In genomic region chr12:72677187-72677586, GRCh38 we compare ENCODE assay signal across 21 cellular contexts.
DNase-seq lines count a peak whose midpoint lies in the region; ATAC-seq, FAIRE-seq and TF ChIP-seq lines count a peak whose summit lies in the region.
"Had no signal": no experiment of that assay in that cellular context is flagged by ENCODE, and none has a peak within 500 bp of the region (broad histone marks: within the 10 kb centered on the region; RNA-seq: fewer than 3 reads in every experiment).

No MANE protein-coding gene starts in this region.

- H3K4me1 Mint-ChIP-seq in endodermal cell (peaks cover 30% of the 10 kb centered on the region), Caco-2 (ENCODE audit: low read depth, unreplicated experiment) (no peaks in the 10 kb centered on the region)
- H3K4me1 Mint-ChIP-seq: CD4-positive, alpha-beta memory T cell had no signal

- CTCF ChIA-PET in HepG2 (lab: Yijun Ruan, JAX; ENCODE audit: low intra/inter-chr PET ratio, low total read pairs), result no interaction called here
- CTCF ChIA-PET in Caco-2 (lab: Charles Lee), result no interaction called here

- no peak for TF ChIP-seq RAD21 in liver (IDR thresholded peaks at IDR 0.05)
- TF ChIP-seq RAD21 in HepG2 (CRISPR knock-in tag; IDR thresholded peaks at IDR 0.05), result no peak

- H3K9me3 Mint-ChIP-seq in endodermal cell, result no peaks in the 10 kb centered on the region
- no peaks in the 10 kb centered on the region for H3K9me3 Mint-ChIP-seq in Caco-2 (ENCODE audit: unreplicated experiment)

- no peaks in the 10 kb centered on the region for H3K36me3 ChIP-seq in liver (ENCODE audit: control insufficient read depth in 4 of 4, insufficient read depth in 3 of 4, low read depth in 1 of 4, low read length in 3 of 4)
- H3K36me3 ChIP-seq in HepG2 (replicated peaks in 1 of 2; ENCODE audit: control insufficient read depth in 1 of 2, insufficient read depth in 2 of 2, low read length in 2 of 2), result no peaks in the 10 kb centered on the region
- H3K36me3 ChIP-seq in endodermal cell (ENCODE audit: control insufficient read depth, insufficient read depth, low read length), result no peaks in the 10 kb centered on the region
- no peaks in the 10 kb centered on the region for H3K36me3 ChIP-seq in mesenchymal stem cell (ENCODE audit: control insufficient read depth in 1 of 2, insufficient read depth in 2 of 2, low read depth in 1 of 2, low read length in 2 of 2)
- no peaks in the 10 kb centered on the region for H3K36me3 ChIP-seq in upper lobe of right lung
- no peaks in the 10 kb centered on the region for H3K36me3 ChIP-seq in brain microvascular endothelial cell (replicated peaks)
- no peaks in the 10 kb centered on the region for H3K36me3 ChIP-seq in Caco-2 (ENCODE audit: control insufficient read depth, insufficient read depth, low read length)
- H3K36me3 ChIP-seq: BLaER1 had no signal

- no peak overlapping the region for H2AFZ ChIP-seq in HepG2 (ENCODE audit: low read length)
- no peak overlapping the region for H2AFZ ChIP-seq in mesenchymal stem cell (ENCODE audit: low read depth, low read length)

- no peak overlapping the region for H3K9ac ChIP-seq in liver (ENCODE audit: low read depth in 1 of 2, low read length in 2 of 2)
- no peak overlapping the region for H3K9ac ChIP-seq in HepG2 (ENCODE audit: insufficient read depth, low read depth, low read length)
- H3K9ac ChIP-seq in endodermal cell (ENCODE audit: extremely low read depth, low read length, poor library complexity, severe bottlenecking), result no peak overlapping the region
- no peak overlapping the region for H3K9ac ChIP-seq in mesenchymal stem cell (ENCODE audit: low read length)
- H3K9ac ChIP-seq: BLaER1, SK-N-SH had no signal

- no peak overlapping the region for H2BK120ac ChIP-seq in mesenchymal stem cell (ENCODE audit: low read depth, low read length)

- DNase-seq in HepG2 (ENCODE audit: low spot score), result no peak
- no peak for DNase-seq in endodermal cell
- DNase-seq in mesenchymal stem cell, result peak; percentile 2
- no peak for DNase-seq in upper lobe of right lung
- DNase-seq in brain microvascular endothelial cell, result no peak
- DNase-seq in Caco-2, result no peak
- DNase-seq: CD4-positive, alpha-beta memory T cell; DMS79 treated with DMSO at 0.1 percent for 48 hours; IMR-90; NCI-H1436 treated with DMSO at 0.1 percent for 48 hours; NCI-H2029 treated with DMSO at 0.1 percent for 48 hours; NCI-H510A treated with DMSO at 0.1 percent for 48 hours; NCI-H774; SHP77 treated with DMSO at 0.1 percent for 48 hours; SK-N-SH had no signal

- H2BK15ac ChIP-seq in mesenchymal stem cell (ENCODE audit: low read depth, poor library complexity, severe bottlenecking), result no peak overlapping the region

- in situ Hi-C loops in HepG2 (cut with HindIII; ENCODE audit: extremely low pct_ligation_motif_present, low pct_unique_long_range_greater_than_20kb), result no loop called here
- in situ Hi-C loops in brain microvascular endothelial cell (cut with HindIII; ENCODE audit: low pct_ligation_motif_present, low sequenced_read_pairs), result no loop called here

- no peak overlapping the region for H2BK12ac ChIP-seq in mesenchymal stem cell (ENCODE audit: low read length in 2 of 2)

- H3K4me3 Mint-ChIP-seq in endodermal cell (no peak overlapping the region), Caco-2 (ENCODE audit: unreplicated experiment) (no peak overlapping the region)
- H3K4me3 Mint-ChIP-seq: CD4-positive, alpha-beta memory T cell had no signal

- no peak overlapping the region for H3K4ac ChIP-seq in mesenchymal stem cell (ENCODE audit: low read depth in 1 of 2, low read length in 2 of 2)

- no peak overlapping the region for H3K4me3 ChIP-seq in liver (ENCODE audit: low read depth in 1 of 3, low read length in 3 of 3)
- H3K4me3 ChIP-seq in HepG2 (replicated peaks in 1 of 3; ENCODE audit: insufficient read depth in 1 of 3, low read depth in 2 of 3, low read length in 3 of 3), result no peak overlapping the region
- peak overlapping the region; percentile 21 for H3K4me3 ChIP-seq in endodermal cell (ENCODE audit: low read length)
- no peak overlapping the region for H3K4me3 ChIP-seq in mesenchymal stem cell (ENCODE audit: insufficient read depth in 1 of 2, low read depth in 1 of 2, low read length in 2 of 2)
- no peak overlapping the region for H3K4me3 ChIP-seq in upper lobe of right lung
- H3K4me3 ChIP-seq in brain microvascular endothelial cell (ENCODE audit: low read depth, low read length), result no peak overlapping the region
- H3K4me3 ChIP-seq in Caco-2 (ENCODE audit: low read depth, low read length), result no peak overlapping the region
- H3K4me3 ChIP-seq: A549, BLaER1 had no signal

- H3K27ac Mint-ChIP-seq in endodermal cell (no peak overlapping the region), Caco-2 (ENCODE audit: unreplicated experiment) (no peak overlapping the region)
- H3K27ac Mint-ChIP-seq: CD4-positive, alpha-beta memory T cell had no signal

- H3K23ac ChIP-seq in mesenchymal stem cell (ENCODE audit: low read length in 2 of 2), result no peak overlapping the region

- H3K36me3 Mint-ChIP-seq in endodermal cell (ENCODE audit: low read depth), result no peaks in the 10 kb centered on the region
- H3K36me3 Mint-ChIP-seq in Caco-2 (ENCODE audit: insufficient read depth, unreplicated experiment), result no peaks in the 10 kb centered on the region
- H3K36me3 Mint-ChIP-seq: CD4-positive, alpha-beta memory T cell had no signal

- ATAC-seq in HepG2, result no peak
- peak; percentile 45 for ATAC-seq in upper lobe of right lung
- no peak for ATAC-seq in GM18861 (IDR thresholded peaks at IDR 0.05; ENCODE audit: unreplicated experiment)
- ATAC-seq: A549 had no signal

- no peak for TF ChIP-seq POLR2A in HepG2 (IDR thresholded peaks at IDR 0.05; ENCODE audit: insufficient read depth in 1 of 2, low read depth in 2 of 2, low read length in 2 of 2)

- peaks cover 2 to 16% (median 6%) of the 10 kb centered on the region in 4 donors for H3K4me1 ChIP-seq in liver (ENCODE audit: control insufficient read depth in 4 of 4, insufficient read depth in 4 of 4, low read length in 3 of 4)
- H3K4me1 ChIP-seq in HepG2 (ENCODE audit: insufficient read depth, low read length), result no peaks in the 10 kb centered on the region
- peaks cover 7% of the 10 kb centered on the region for H3K4me1 ChIP-seq in endodermal cell (ENCODE audit: control insufficient read depth, insufficient read depth, low read length)
- no peaks in the 10 kb centered on the region for H3K4me1 ChIP-seq in mesenchymal stem cell (ENCODE audit: control insufficient read depth, insufficient read depth, low read depth, low read length)
- no peaks in the 10 kb centered on the region for H3K4me1 ChIP-seq in upper lobe of right lung
- no peaks in the 10 kb centered on the region for H3K4me1 ChIP-seq in Caco-2
- H3K4me1 ChIP-seq: A549 had no signal

- H3K27me3 ChIP-seq in liver (ENCODE audit: control insufficient read depth in 4 of 4, insufficient read depth in 4 of 4, low read length in 3 of 4) (no peaks in the 10 kb centered on the region), HepG2 (ENCODE audit: control insufficient read depth in 1 of 2, insufficient read depth in 2 of 2, low read length in 2 of 2) (no peaks in the 10 kb centered on the region), endodermal cell (ENCODE audit: control insufficient read depth, insufficient read depth, low read length, poor library complexity, severe bottlenecking) (no peaks in the 10 kb centered on the region), mesenchymal stem cell (ENCODE audit: control insufficient read depth in 1 of 2, insufficient read depth in 1 of 2, low read length in 2 of 2) (no peaks in the 10 kb centered on the region), upper lobe of right lung (no peaks in the 10 kb centered on the region), brain microvascular endothelial cell (replicated peaks) (no peaks in the 10 kb centered on the region), Caco-2 (replicated peaks; ENCODE audit: control insufficient read depth, insufficient read depth, low read length) (no peaks in the 10 kb centered on the region)
- H3K27me3 ChIP-seq: BLaER1 had no signal

- H3K4me2 ChIP-seq in HepG2 (ENCODE audit: low read depth, low read length) (no peak overlapping the region), mesenchymal stem cell (ENCODE audit: low read length, poor library complexity, severe bottlenecking) (no peak overlapping the region)
- H3K4me2 ChIP-seq: A549, BLaER1, SK-N-SH had no signal

- no peaks in the 10 kb centered on the region for H3K79me2 ChIP-seq in HepG2 (ENCODE audit: insufficient read depth, low read length)

- no peak overlapping the region for H4K91ac ChIP-seq in mesenchymal stem cell (ENCODE audit: low read length)

- no peaks in the 10 kb centered on the region for H3K79me1 ChIP-seq in mesenchymal stem cell (replicated peaks; ENCODE audit: low read length, poor library complexity, severe bottlenecking)

- intact Hi-C loops in HepG2 (cut with micrococcal nuclease; ENCODE audit: unreplicated experiment), result no loop called here
- intact Hi-C loops in upper lobe of right lung (cut with DNase I), result no loop called here
- intact Hi-C loops in Caco-2 (cut with micrococcal nuclease; ENCODE audit: unreplicated experiment), result no loop called here

- H3K27me3 Mint-ChIP-seq in endodermal cell (ENCODE audit: insufficient read depth), result no peaks in the 10 kb centered on the region
- H3K27me3 Mint-ChIP-seq in Caco-2 (ENCODE audit: insufficient read depth, unreplicated experiment), result peaks cover 3% of the 10 kb centered on the region
- H3K27me3 Mint-ChIP-seq: CD4-positive, alpha-beta memory T cell had no signal

- no peaks in the 10 kb centered on the region for H4K20me1 ChIP-seq in HepG2 (ENCODE audit: insufficient read depth, low read length)
- H4K20me1 ChIP-seq: BLaER1 had no signal

- no peak for FAIRE-seq in HepG2 (lab: Jason Lieb, UNC)
- FAIRE-seq: A549, D721Med, H54 had no signal

- BruUV-seq in HepG2 (replicated peaks; lab: Mats Ljungman, UMichigan), result no TSS peak
- BruUV-seq in Caco-2 (replicated peaks; lab: Mats Ljungman, UMichigan), result no TSS peak

- H4K8ac ChIP-seq in mesenchymal stem cell (ENCODE audit: low read length), result no peak overlapping the region

- POLR2A ChIA-PET in HepG2 (lab: Yijun Ruan, JAX), result no interaction called here
- POLR2A ChIA-PET in Caco-2 (lab: Charles Lee), result no interaction called here

- no peak overlapping the region for H3K14ac ChIP-seq in mesenchymal stem cell (ENCODE audit: low read length in 2 of 2)

- no peak for TF ChIP-seq CTCF in liver (IDR thresholded peaks at IDR 0.05; ENCODE audit: low read depth, low read length, missing input control)
- no peak for TF ChIP-seq CTCF in HepG2 (CRISPR knock-in tag; IDR thresholded peaks at IDR 0.05)
- no peak for TF ChIP-seq CTCF in endodermal cell (conservative IDR thresholded peaks at IDR 0.05)
- no peak for TF ChIP-seq CTCF in upper lobe of right lung (IDR thresholded peaks at IDR 0.05)
- TF ChIP-seq CTCF in brain microvascular endothelial cell (IDR thresholded peaks at IDR 0.05; ENCODE audit: low read depth, low read length, missing control alignments), result no peak
- no peak for TF ChIP-seq CTCF in Caco-2 (IDR thresholded peaks at IDR 0.05; ENCODE audit: insufficient read depth in 1 of 2, low read depth in 1 of 2, low read length in 1 of 2, severe bottlenecking in 1 of 2, unreplicated experiment in 1 of 2)

- no peak overlapping the region for H2AK5ac ChIP-seq in mesenchymal stem cell (ENCODE audit: low read length, severe bottlenecking)

- H2BK5ac ChIP-seq in mesenchymal stem cell (ENCODE audit: low read depth, low read length, poor library complexity, severe bottlenecking), result no peak overlapping the region

- no peak overlapping the region for H3K18ac ChIP-seq in mesenchymal stem cell (ENCODE audit: low read depth in 1 of 2, low read length in 2 of 2)

- H3K27ac ChIP-seq in liver (ENCODE audit: low read depth in 1 of 2, low read length in 2 of 2) (no peak overlapping the region), HepG2 (ENCODE audit: extremely low read length, insufficient read depth, low read length) (no peak overlapping the region), endodermal cell (ENCODE audit: low read depth, low read length) (no peak overlapping the region), mesenchymal stem cell (ENCODE audit: low read length, poor library complexity, severe bottlenecking) (no peak overlapping the region), upper lobe of right lung (no peak overlapping the region), brain microvascular endothelial cell (no peak overlapping the region)
- H3K27ac ChIP-seq: A549, BLaER1 had no signal

- TF ChIP-seq EP300 in HepG2 (IDR thresholded peaks at IDR 0.05; ENCODE audit: low read depth in 2 of 2, low read length in 2 of 2) (no peak), HepG2 (CRISPR knock-in tag; IDR thresholded peaks at IDR 0.05; ENCODE audit: borderline replicate concordance) (no peak)

- H3K9me3 ChIP-seq in liver (ENCODE audit: control insufficient read depth in 4 of 4, low read length in 3 of 4) (no peaks in the 10 kb centered on the region), HepG2 (ENCODE audit: low read length) (peaks cover 10% of the 10 kb centered on the region), endodermal cell (ENCODE audit: control insufficient read depth, low read length) (no peaks in the 10 kb centered on the region), mesenchymal stem cell (ENCODE audit: control insufficient read depth, low read length) (no peaks in the 10 kb centered on the region), upper lobe of right lung (no peaks in the 10 kb centered on the region), Caco-2 (no peaks in the 10 kb centered on the region)
- H3K9me3 ChIP-seq: A549, BLaER1, SK-N-SH had no signal
